1 cellular context compared by ENCODE assay signal in the genomic region with DNA sequence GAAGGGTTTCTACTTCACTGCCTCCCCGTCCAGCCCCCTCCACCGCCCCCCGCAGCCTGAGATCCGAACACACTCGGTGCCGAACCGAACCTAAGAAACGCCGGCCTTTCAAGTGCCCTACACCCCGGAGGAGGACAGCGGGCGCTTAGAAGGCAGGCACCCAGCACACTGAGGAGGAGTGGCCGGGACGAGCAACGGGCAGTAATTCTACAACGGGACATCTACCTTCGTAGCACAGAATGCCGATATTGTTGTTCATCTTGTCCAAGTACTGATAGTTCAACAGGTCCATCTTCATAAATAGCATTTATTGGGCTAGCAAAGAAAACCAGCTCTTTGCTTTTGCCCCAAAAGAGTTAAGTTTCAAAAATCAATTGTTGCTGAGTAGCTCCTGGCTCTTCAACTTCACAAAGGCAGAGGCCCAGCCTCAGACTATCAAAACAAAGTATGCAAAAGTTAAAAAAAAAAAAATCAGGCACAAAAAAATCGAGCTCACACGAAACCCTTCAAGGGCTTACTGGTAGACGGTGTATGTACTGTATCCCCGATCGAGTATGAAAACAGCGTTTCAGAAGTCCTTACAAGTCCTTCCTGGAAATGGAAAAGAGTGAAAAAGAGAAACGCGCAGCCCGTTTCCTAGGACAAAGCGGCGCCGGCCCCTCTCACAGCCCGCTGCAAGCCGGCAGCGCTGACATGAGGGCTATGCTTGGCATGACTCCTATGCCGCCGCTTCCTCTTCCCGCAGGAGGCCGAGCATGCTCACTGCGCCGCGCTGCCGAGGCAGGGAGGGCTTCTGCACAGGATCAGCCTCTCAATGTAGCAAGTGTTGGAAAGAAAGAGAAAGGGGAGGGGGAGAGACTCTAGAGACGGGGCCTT.
A peak's percentile ranks its signal among the peaks of the same experiment; 100 is the strongest.
TF ChIP-seq lines count a peak whose summit lies in the region.

A gene with protein sequence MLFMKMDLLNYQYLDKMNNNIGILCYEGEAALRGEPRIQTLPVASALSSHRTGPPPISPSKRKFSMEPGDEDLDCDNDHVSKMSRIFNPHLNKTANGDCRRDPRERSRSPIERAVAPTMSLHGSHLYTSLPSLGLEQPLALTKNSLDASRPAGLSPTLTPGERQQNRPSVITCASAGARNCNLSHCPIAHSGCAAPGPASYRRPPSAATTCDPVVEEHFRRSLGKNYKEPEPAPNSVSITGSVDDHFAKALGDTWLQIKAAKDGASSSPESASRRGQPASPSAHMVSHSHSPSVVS (minus strand): TSS at position 704 of the 876 bp plus-strand sequence. CDS start 397 bp downstream, at position 307.

TF ChIP-seq in GM12878, 131 proteins besides CTCF, POLR2A, EP300 and RAD21 (continued from another document):
- TF ChIP-seq, protein P1, sequence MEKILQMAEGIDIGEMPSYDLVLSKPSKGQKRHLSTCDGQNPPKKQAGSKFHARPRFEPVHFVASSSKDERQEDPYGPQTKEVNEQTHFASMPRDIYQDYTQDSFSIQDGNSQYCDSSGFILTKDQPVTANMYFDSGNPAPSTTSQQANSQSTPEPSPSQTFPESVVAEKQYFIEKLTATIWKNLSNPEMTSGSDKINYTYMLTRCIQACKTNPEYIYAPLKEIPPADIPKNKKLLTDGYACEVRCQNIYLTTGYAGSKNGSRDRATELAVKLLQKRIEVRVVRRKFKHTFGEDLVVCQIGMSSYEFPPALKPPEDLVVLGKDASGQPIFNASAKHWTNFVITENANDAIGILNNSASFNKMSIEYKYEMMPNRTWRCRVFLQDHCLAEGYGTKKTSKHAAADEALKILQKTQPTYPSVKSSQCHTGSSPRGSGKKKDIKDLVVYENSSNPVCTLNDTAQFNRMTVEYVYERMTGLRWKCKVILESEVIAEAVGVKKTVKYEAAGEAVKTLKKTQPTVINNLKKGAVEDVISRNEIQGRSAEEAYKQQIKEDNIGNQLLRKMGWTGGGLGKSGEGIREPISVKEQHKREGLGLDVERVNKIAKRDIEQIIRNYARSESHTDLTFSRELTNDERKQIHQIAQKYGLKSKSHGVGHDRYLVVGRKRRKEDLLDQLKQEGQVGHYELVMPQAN (conservative IDR thresholded peaks at IDR 0.05): peak; percentile 67; the same call in 1 of the 2 replicates
- peak; percentile 58; the same call in 1 of the 2 replicates for TF ChIP-seq POLR2AphosphoS5 (IDR thresholded peaks at IDR 0.05; ENCODE audit: low read length)
- TF ChIP-seq, protein P2, sequence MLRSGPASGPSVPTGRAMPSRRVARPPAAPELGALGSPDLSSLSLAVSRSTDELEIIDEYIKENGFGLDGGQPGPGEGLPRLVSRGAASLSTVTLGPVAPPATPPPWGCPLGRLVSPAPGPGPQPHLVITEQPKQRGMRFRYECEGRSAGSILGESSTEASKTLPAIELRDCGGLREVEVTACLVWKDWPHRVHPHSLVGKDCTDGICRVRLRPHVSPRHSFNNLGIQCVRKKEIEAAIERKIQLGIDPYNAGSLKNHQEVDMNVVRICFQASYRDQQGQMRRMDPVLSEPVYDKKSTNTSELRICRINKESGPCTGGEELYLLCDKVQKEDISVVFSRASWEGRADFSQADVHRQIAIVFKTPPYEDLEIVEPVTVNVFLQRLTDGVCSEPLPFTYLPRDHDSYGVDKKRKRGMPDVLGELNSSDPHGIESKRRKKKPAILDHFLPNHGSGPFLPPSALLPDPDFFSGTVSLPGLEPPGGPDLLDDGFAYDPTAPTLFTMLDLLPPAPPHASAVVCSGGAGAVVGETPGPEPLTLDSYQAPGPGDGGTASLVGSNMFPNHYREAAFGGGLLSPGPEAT (IDR thresholded peaks at IDR 0.05; ENCODE audit: low read depth): 0 out of 2 replicates have a peak, but pooled peaks have one; percentile 62
- TF ChIP-seq YBX1 (IDR thresholded peaks at IDR 0.05): no peak
- peak; percentile 23; the same call in 1 of the 2 replicates for TF ChIP-seq SMC3 (IDR thresholded peaks at IDR 0.05; ENCODE audit: borderline replicate concordance, low read length)
- peak; percentile 63; the same call in 1 of the 2 replicates for TF ChIP-seq SMARCA5 (IDR thresholded peaks at IDR 0.05)
- no peak for TF ChIP-seq ZNF217 (IDR thresholded peaks at IDR 0.05)
- TF ChIP-seq, protein P3, sequence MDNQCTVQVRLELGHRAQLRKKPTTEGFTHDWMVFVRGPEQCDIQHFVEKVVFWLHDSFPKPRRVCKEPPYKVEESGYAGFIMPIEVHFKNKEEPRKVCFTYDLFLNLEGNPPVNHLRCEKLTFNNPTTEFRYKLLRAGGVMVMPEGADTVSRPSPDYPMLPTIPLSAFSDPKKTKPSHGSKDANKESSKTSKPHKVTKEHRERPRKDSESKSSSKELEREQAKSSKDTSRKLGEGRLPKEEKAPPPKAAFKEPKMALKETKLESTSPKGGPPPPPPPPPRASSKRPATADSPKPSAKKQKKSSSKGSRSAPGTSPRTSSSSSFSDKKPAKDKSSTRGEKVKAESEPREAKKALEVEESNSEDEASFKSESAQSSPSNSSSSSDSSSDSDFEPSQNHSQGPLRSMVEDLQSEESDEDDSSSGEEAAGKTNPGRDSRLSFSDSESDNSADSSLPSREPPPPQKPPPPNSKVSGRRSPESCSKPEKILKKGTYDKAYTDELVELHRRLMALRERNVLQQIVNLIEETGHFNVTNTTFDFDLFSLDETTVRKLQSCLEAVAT (IDR thresholded peaks at IDR 0.05): peak; percentile 40; the same call in 1 of the 2 replicates
- TF ChIP-seq ZNF384 (IDR thresholded peaks at IDR 0.05; ENCODE audit: borderline replicate concordance, low read depth, low read length): peak; percentile 62
- no peak for TF ChIP-seq KDM1A (IDR thresholded peaks at IDR 0.05; ENCODE audit: borderline replicate concordance)
- TF ChIP-seq, protein P4, sequence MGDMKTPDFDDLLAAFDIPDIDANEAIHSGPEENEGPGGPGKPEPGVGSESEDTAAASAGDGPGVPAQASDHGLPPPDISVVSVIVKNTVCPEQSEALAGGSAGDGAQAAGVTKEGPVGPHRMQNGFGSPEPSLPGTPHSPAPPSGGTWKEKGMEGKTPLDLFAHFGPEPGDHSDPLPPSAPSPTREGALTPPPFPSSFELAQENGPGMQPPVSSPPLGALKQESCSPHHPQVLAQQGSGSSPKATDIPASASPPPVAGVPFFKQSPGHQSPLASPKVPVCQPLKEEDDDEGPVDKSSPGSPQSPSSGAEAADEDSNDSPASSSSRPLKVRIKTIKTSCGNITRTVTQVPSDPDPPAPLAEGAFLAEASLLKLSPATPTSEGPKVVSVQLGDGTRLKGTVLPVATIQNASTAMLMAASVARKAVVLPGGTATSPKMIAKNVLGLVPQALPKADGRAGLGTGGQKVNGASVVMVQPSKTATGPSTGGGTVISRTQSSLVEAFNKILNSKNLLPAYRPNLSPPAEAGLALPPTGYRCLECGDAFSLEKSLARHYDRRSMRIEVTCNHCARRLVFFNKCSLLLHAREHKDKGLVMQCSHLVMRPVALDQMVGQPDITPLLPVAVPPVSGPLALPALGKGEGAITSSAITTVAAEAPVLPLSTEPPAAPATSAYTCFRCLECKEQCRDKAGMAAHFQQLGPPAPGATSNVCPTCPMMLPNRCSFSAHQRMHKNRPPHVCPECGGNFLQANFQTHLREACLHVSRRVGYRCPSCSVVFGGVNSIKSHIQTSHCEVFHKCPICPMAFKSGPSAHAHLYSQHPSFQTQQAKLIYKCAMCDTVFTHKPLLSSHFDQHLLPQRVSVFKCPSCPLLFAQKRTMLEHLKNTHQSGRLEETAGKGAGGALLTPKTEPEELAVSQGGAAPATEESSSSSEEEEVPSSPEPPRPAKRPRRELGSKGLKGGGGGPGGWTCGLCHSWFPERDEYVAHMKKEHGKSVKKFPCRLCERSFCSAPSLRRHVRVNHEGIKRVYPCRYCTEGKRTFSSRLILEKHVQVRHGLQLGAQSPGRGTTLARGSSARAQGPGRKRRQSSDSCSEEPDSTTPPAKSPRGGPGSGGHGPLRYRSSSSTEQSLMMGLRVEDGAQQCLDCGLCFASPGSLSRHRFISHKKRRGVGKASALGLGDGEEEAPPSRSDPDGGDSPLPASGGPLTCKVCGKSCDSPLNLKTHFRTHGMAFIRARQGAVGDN (IDR thresholded peaks at IDR 0.05): peak; percentile 84
- TF ChIP-seq RBBP5 (conservative IDR thresholded peaks at IDR 0.05): no peak
- TF ChIP-seq, protein P5, sequence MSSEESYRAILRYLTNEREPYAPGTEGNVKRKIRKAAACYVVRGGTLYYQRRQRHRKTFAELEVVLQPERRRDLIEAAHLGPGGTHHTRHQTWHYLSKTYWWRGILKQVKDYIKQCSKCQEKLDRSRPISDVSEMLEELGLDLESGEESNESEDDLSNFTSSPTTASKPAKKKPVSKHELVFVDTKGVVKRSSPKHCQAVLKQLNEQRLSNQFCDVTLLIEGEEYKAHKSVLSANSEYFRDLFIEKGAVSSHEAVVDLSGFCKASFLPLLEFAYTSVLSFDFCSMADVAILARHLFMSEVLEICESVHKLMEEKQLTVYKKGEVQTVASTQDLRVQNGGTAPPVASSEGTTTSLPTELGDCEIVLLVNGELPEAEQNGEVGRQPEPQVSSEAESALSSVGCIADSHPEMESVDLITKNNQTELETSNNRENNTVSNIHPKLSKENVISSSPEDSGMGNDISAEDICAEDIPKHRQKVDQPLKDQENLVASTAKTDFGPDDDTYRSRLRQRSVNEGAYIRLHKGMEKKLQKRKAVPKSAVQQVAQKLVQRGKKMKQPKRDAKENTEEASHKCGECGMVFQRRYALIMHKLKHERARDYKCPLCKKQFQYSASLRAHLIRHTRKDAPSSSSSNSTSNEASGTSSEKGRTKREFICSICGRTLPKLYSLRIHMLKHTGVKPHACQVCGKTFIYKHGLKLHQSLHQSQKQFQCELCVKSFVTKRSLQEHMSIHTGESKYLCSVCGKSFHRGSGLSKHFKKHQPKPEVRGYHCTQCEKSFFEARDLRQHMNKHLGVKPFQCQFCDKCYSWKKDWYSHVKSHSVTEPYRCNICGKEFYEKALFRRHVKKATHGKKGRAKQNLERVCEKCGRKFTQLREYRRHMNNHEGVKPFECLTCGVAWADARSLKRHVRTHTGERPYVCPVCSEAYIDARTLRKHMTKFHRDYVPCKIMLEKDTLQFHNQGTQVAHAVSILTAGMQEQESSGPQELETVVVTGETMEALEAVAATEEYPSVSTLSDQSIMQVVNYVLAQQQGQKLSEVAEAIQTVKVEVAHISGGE (CRISPR knock-in tag; IDR thresholded peaks at IDR 0.05): no peak
- peak; percentile 73; the same call in 1 of the 2 replicates for TF ChIP-seq SPI1 (IDR thresholded peaks at IDR 0.05; ENCODE audit: borderline replicate concordance, insufficient read depth, low read depth, low read length)
- peak; percentile 15; the same call in 1 of the 2 replicates for TF ChIP-seq FOXM1 (IDR thresholded peaks at IDR 0.05; ENCODE audit: low read depth, low read length)
- peak; percentile 50; the same call in 1 of the 2 replicates for TF ChIP-seq POLR2AphosphoS2 (IDR thresholded peaks at IDR 0.05; ENCODE audit: low read depth, low read length)
- TF ChIP-seq WRNIP1 (IDR thresholded peaks at IDR 0.05; ENCODE audit: borderline replicate concordance, low read depth, low read length): no peak
- TF ChIP-seq EED (IDR thresholded peaks at IDR 0.05; ENCODE audit: low read depth): peak; percentile 60; the same call in 1 of the 2 replicates
- TF ChIP-seq HDGF (IDR thresholded peaks at IDR 0.05): 0 out of 2 replicates have a peak, but pooled peaks have one; percentile 54
- peak; percentile 70 for TF ChIP-seq NBN (IDR thresholded peaks at IDR 0.05)
- no peak for TF ChIP-seq TCF7 (IDR thresholded peaks at IDR 0.05; ENCODE audit: borderline replicate concordance)
- TF ChIP-seq PML (IDR thresholded peaks at IDR 0.05; ENCODE audit: low read length): peak; percentile 58; the same call in 1 of the 2 replicates
- TF ChIP-seq GATAD2B (conservative IDR thresholded peaks at IDR 0.05; ENCODE audit: low read depth): 0 out of 2 replicates have a peak, but pooled peaks have one; percentile 49
- TF ChIP-seq CREB1 (IDR thresholded peaks at IDR 0.05; ENCODE audit: low read depth): no peak
- no peak for TF ChIP-seq BMI1 (IDR thresholded peaks at IDR 0.05; ENCODE audit: borderline replicate concordance)
- TF ChIP-seq MTA2 (IDR thresholded peaks at IDR 0.05; ENCODE audit: low read depth): no peak
- TF ChIP-seq PAX5 (IDR thresholded peaks at IDR 0.05; ENCODE audit: borderline replicate concordance, low read depth, low read length): 0 out of 2 replicates have a peak, but pooled peaks have one; percentile 39
- TF ChIP-seq, protein P6, sequence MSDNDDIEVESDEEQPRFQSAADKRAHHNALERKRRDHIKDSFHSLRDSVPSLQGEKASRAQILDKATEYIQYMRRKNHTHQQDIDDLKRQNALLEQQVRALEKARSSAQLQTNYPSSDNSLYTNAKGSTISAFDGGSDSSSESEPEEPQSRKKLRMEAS (IDR thresholded peaks at IDR 0.05; ENCODE audit: low read depth, low read length): peak; percentile 76
